ENCODE assay signal across 20 cellular contexts in genomic region chr3:81891496-81891895, GRCh38.
DNase-seq lines count a peak whose midpoint lies in the region.
"Had no signal": no experiment of that assay in that cellular context is flagged by ENCODE, and none has a peak within 500 bp of the region (broad histone marks: within the 10 kb centered on the region; RNA-seq: fewer than 3 reads in every experiment).

No MANE protein-coding gene starts in this region.

- no peak overlapping the region for H3K9ac ChIP-seq in neuronal stem cell (ENCODE audit: low read depth, low read length, poor library complexity)
- H3K9ac ChIP-seq: BLaER1, GM23248, SK-N-SH had no signal

- DNase-seq in NCI-H1105 treated with DMSO at 0.1 percent for 48 hours (lab: John Stamatoyannopoulos, UW) (peak; percentile 46), NCI-H1105 (lab: John Stamatoyannopoulos, UW) (no peak), NCI-H2227 treated with DMSO at 0.1 percent for 48 hours (lab: John Stamatoyannopoulos, UW) (peak; percentile 58), iPS DF 19.7 (ENCODE audit: low read depth, low spot score) (peak; percentile 12), neuronal stem cell (ENCODE audit: low spot score) (peak; percentile 45), NCI-H82 treated with DMSO at 0.1 percent for 48 hours (lab: John Stamatoyannopoulos, UW; ENCODE audit: unreplicated experiment) (no peak), NK-92 (lab: John Stamatoyannopoulos, UW; ENCODE audit: unreplicated experiment) (no peak)
- DNase-seq in NK-92 treated with Interleukin-12 subunit alpha and Interleukin-12 subunit beta, amount 100 ng/mL, for 24 hours (lab: John Stamatoyannopoulos, UW) = no peak
- DNase-seq: ACHN; CD4-positive, alpha-beta memory T cell; GM23248; Karpas-422; MV-4-11; NCI-H187 treated with DMSO at 0.1 percent for 48 hours; NCI-H524; SIG-M5; SK-N-SH had no signal

- H2BK12ac ChIP-seq in neuronal stem cell (ENCODE audit: low read length) = no peak overlapping the region

- no peak overlapping the region for H3K14ac ChIP-seq in neuronal stem cell (ENCODE audit: low read length)

- no peak overlapping the region for H2AFZ ChIP-seq in neuronal stem cell (ENCODE audit: low read length)
- H2AFZ ChIP-seq: GM23248 had no signal

- peaks cover 5 to 9% of the 10 kb centered on the region in 2 donors for H3K4me1 ChIP-seq in neuronal stem cell (ENCODE audit: control insufficient read depth in 2 of 2, insufficient read depth in 1 of 2, low read depth in 1 of 2, low read length in 2 of 2)
- H3K4me1 ChIP-seq: BLaER1 had no signal

- no peak overlapping the region for H2BK5ac ChIP-seq in neuronal stem cell (ENCODE audit: low read length)

- H3K27me3 ChIP-seq in neuronal stem cell (ENCODE audit: control insufficient read depth in 3 of 3, insufficient read depth in 3 of 3, low read depth in 1 of 3, low read length in 3 of 3) = no peaks in the 10 kb centered on the region
- H3K27me3 ChIP-seq: BLaER1 had no signal

- no peak overlapping the region for H2BK15ac ChIP-seq in neuronal stem cell (ENCODE audit: low read length)

- H3K18ac ChIP-seq in neuronal stem cell (ENCODE audit: low read length) = no peak overlapping the region

- no peak overlapping the region for H2BK120ac ChIP-seq in neuronal stem cell (ENCODE audit: low read depth, low read length)

- WGBS in neuronal stem cell (ENCODE audit: extremely low coverage in 2 of 2, insufficient read length in 2 of 2, insufficient replicate concordance in 1 of 2), 2 donors = no CpG with 5 or more reads among the region's 7 CpGs

- H3K79me1 ChIP-seq in neuronal stem cell (ENCODE audit: low read depth, low read length) = no peaks in the 10 kb centered on the region

- no peak overlapping the region for H3K4me3 ChIP-seq in neuronal stem cell (ENCODE audit: low read length in 2 of 2)
- H3K4me3 ChIP-seq: BLaER1, GM23248 had no signal

- no peak overlapping the region for H3K4me2 ChIP-seq in neuronal stem cell (ENCODE audit: insufficient read depth, low read length, poor library complexity, severe bottlenecking)
- H3K4me2 ChIP-seq: BLaER1, SK-N-SH had no signal

- H3K23ac ChIP-seq in neuronal stem cell (ENCODE audit: low read depth, low read length, poor library complexity) = no peak overlapping the region

- H4K91ac ChIP-seq in neuronal stem cell (ENCODE audit: low read depth, low read length, poor library complexity) = no peak overlapping the region

- peak overlapping the region; percentile 5 for H3K27ac ChIP-seq in neuronal stem cell (replicated peaks; ENCODE audit: low read length)
- H3K27ac ChIP-seq: 22Rv1, BLaER1, GM23248, RWPE1 had no signal

- no peak overlapping the region for H4K8ac ChIP-seq in neuronal stem cell (ENCODE audit: low read depth, low read length)

- H2AK5ac ChIP-seq in neuronal stem cell (ENCODE audit: low read depth, low read length) = no peak overlapping the region

- H3K36me3 ChIP-seq in neuronal stem cell (replicated peaks in 1 of 2; ENCODE audit: control insufficient read depth in 2 of 2, insufficient read depth in 2 of 2, low read length in 2 of 2) = no peaks in the 10 kb centered on the region
- H3K36me3 ChIP-seq: BLaER1 had no signal

- H3K9me3 ChIP-seq in neuronal stem cell (replicated peaks in 1 of 2; ENCODE audit: control insufficient read depth in 2 of 2, insufficient read depth in 1 of 2, low read depth in 1 of 2, low read length in 2 of 2) = no peaks in the 10 kb centered on the region
- H3K9me3 ChIP-seq: BLaER1, SK-N-SH had no signal

- H3K4ac ChIP-seq in neuronal stem cell (ENCODE audit: low read length) = no peak overlapping the region

Comparison
In these comparisons a context has a peak if more than half of its experiments do, and no peak if none do; other contexts are left out.
1. DNase-seq: peak in NCI-H1105 treated with DMSO at 0.1 percent for 48 hours (single experiment), NCI-H2227 treated with DMSO at 0.1 percent for 48 hours (single experiment), iPS DF 19.7 (single experiment) and neuronal stem cell (single experiment); none in NCI-H1105 (single experiment), NCI-H82 treated with DMSO at 0.1 percent for 48 hours (single experiment), NK-92 treated with Interleukin-12 subunit alpha and Interleukin-12 subunit beta, amount 100 ng/mL, for 24 hours (single experiment) and NK-92 (single experiment).